Comparison of ENCODE assay signal across 1 cellular context in the genomic region with DNA sequence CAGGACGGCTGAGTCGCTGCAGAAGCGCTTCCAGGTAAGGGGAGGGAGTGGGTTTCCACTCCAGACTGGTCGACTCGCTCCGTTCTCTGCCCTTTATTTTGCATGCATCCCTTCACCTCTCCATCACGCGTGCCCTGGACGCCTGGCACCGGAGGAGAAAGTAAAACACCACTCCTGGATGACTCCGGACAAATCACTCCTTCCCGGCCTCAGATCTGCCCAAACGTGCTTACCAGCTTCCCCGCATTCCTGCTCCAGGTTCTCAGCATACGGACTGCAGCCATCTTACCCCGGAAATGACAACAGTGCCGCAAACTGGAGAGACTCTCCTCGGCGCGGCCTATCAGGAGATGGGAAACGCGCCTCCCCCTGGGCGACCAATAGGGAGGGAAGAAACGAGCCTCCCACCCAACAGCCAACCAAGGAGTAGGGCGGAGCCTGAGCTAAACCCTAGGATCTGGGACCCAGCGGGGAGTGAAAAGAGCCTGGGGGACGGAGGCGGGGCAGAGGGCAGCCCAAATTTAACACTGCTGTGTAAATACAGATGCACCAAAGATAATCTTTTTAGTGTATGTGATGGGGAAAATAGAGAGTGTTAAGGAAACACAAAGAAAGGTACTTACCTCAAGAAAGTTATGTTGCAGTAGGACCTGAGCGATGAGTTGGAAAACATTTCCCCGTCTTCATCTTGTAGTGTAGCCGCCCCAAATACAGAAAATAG.
TF ChIP-seq lines count a peak whose summit lies in the region.

A gene (minus strand): TSS at position 298 of the 721 bp plus-strand sequence. CDS start 14 bp downstream, at position 284.

TF ChIP-seq in K562, 482 proteins besides CTCF, POLR2A, EP300 and RAD21 (continued from another document and continues in another):
- TF ChIP-seq BRCA1 (IDR thresholded peaks at IDR 0.05) (no peak), BRCA1 (CRISPR knock-in tag; IDR thresholded peaks at IDR 0.05) (no peak), NONO (IDR thresholded peaks at IDR 0.05; ENCODE audit: low read depth in 2 of 2, low read length in 1 of 2) (peak in 1 of 2 experiments; percentile 53; a peak in 1 of 4 replicates), CREB1 (IDR thresholded peaks at IDR 0.05) (peak; percentile 63; the same call in 1 of the 2 replicates), CREB1 (CRISPR knock-in tag; IDR thresholded peaks at IDR 0.05) (peak; percentile 72; the same call in 1 of the 2 replicates), SP1 (CRISPR knock-in tag; IDR thresholded peaks at IDR 0.05) (peak; percentile 51), ZNF124 (CRISPR knock-in tag; IDR thresholded peaks at IDR 0.05) (no peak), ZNF384 (IDR thresholded peaks at IDR 0.05; ENCODE audit: low read depth, low read length) (no peak), TEAD4 (IDR thresholded peaks at IDR 0.05; ENCODE audit: low read length) (peak; percentile 71), TEAD4 (CRISPR knock-in tag; IDR thresholded peaks at IDR 0.05; ENCODE audit: borderline replicate concordance) (no peak), NRF1 (conservative IDR thresholded peaks at IDR 0.05 in 1 of 2, IDR thresholded peaks at IDR 0.05 in 1 of 2) (peak; percentile 57 to 69; a peak in 3 of 4 replicates), ZNF282 (CRISPR knock-in tag; IDR thresholded peaks at IDR 0.05) (no peak), ZFX (CRISPR knock-in tag; IDR thresholded peaks at IDR 0.05) (peak; percentile 47; the same call in 1 of the 2 replicates), TRIM28 (IDR thresholded peaks at IDR 0.05) (no peak), CHD1 (IDR thresholded peaks at IDR 0.05; ENCODE audit: low read length) (peak; percentile 24), MAZ (CRISPR knock-in tag; conservative IDR thresholded peaks at IDR 0.05 in 1 of 2, IDR thresholded peaks at IDR 0.05 in 1 of 2) (peak; percentile 35 to 36; a peak in 1 of 4 replicates), SUPT5H (IDR thresholded peaks at IDR 0.05) (peak; percentile 97), POU5F1 (IDR thresholded peaks at IDR 0.05; ENCODE audit: borderline replicate concordance, low read depth, low read length, partially characterized antibody) (no peak), U2AF2 (optimal IDR thresholded peaks at IDR 0.05; ENCODE audit: low read depth, low read length) (no peak), ZNF695 (CRISPR knock-in tag; IDR thresholded peaks at IDR 0.05) (no peak), ETV5 (CRISPR knock-in tag; IDR thresholded peaks at IDR 0.05; ENCODE audit: low read depth) (peak; percentile 75), SRSF1 (IDR thresholded peaks at IDR 0.05; ENCODE audit: low read depth, low read length) (no peak), FOXJ2 (tag; IDR thresholded peaks at IDR 0.05) (peak; percentile 41; the same call in 1 of the 2 replicates), CBX3 (IDR thresholded peaks at IDR 0.05; ENCODE audit: borderline replicate concordance in 1 of 2, low read length in 2 of 2) (peak in 1 of 2 experiments; percentile 31; a peak in 1 of 3 replicates), EGR1 (conservative IDR thresholded peaks at IDR 0.05) (no peak; the same call in 1 of the 2 replicates), KDM4B (IDR thresholded peaks at IDR 0.05; ENCODE audit: borderline replicate concordance in 2 of 2, low read depth in 1 of 2) (peak in 1 of 2 experiments; percentile 51; a peak in 1 of 4 replicates), ZSCAN29 (IDR thresholded peaks at IDR 0.05) (no peak), ZFPM2 (CRISPR knock-in tag; IDR thresholded peaks at IDR 0.05) (no peak), ETV1 (tag; conservative IDR thresholded peaks at IDR 0.05; ENCODE audit: low read depth) (peak; percentile 84), DPF2 (IDR thresholded peaks at IDR 0.05) (peak; percentile 73), ZEB2 (IDR thresholded peaks at IDR 0.05) (0 out of 2 replicates have a peak, but pooled peaks have one; percentile 15), MYNN (IDR thresholded peaks at IDR 0.05) (0 out of 2 replicates have a peak, but pooled peaks have one; percentile 13), MYNN (CRISPR knock-in tag; IDR thresholded peaks at IDR 0.05) (no peak)
- TF ChIP-seq, protein P1, sequence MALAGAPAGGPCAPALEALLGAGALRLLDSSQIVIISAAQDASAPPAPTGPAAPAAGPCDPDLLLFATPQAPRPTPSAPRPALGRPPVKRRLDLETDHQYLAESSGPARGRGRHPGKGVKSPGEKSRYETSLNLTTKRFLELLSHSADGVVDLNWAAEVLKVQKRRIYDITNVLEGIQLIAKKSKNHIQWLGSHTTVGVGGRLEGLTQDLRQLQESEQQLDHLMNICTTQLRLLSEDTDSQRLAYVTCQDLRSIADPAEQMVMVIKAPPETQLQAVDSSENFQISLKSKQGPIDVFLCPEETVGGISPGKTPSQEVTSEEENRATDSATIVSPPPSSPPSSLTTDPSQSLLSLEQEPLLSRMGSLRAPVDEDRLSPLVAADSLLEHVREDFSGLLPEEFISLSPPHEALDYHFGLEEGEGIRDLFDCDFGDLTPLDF (CRISPR knock-in tag; IDR thresholded peaks at IDR 0.05), result no peak
- TF ChIP-seq, protein P2, sequence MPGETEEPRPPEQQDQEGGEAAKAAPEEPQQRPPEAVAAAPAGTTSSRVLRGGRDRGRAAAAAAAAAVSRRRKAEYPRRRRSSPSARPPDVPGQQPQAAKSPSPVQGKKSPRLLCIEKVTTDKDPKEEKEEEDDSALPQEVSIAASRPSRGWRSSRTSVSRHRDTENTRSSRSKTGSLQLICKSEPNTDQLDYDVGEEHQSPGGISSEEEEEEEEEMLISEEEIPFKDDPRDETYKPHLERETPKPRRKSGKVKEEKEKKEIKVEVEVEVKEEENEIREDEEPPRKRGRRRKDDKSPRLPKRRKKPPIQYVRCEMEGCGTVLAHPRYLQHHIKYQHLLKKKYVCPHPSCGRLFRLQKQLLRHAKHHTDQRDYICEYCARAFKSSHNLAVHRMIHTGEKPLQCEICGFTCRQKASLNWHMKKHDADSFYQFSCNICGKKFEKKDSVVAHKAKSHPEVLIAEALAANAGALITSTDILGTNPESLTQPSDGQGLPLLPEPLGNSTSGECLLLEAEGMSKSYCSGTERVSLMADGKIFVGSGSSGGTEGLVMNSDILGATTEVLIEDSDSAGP (CRISPR knock-in tag; IDR thresholded peaks at IDR 0.05), result 0 out of 2 replicates have a peak, but pooled peaks have one; percentile 12
- TF ChIP-seq, protein P3, sequence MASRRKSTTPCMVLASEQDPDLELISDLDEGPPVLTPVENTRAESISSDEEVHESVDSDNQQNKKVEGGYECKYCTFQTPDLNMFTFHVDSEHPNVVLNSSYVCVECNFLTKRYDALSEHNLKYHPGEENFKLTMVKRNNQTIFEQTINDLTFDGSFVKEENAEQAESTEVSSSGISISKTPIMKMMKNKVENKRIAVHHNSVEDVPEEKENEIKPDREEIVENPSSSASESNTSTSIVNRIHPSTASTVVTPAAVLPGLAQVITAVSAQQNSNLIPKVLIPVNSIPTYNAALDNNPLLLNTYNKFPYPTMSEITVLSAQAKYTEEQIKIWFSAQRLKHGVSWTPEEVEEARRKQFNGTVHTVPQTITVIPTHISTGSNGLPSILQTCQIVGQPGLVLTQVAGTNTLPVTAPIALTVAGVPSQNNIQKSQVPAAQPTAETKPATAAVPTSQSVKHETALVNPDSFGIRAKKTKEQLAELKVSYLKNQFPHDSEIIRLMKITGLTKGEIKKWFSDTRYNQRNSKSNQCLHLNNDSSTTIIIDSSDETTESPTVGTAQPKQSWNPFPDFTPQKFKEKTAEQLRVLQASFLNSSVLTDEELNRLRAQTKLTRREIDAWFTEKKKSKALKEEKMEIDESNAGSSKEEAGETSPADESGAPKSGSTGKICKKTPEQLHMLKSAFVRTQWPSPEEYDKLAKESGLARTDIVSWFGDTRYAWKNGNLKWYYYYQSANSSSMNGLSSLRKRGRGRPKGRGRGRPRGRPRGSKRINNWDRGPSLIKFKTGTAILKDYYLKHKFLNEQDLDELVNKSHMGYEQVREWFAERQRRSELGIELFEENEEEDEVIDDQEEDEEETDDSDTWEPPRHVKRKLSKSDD (conservative IDR thresholded peaks at IDR 0.05; ENCODE audit: low read length), result no peak
- TF ChIP-seq, protein P4, sequence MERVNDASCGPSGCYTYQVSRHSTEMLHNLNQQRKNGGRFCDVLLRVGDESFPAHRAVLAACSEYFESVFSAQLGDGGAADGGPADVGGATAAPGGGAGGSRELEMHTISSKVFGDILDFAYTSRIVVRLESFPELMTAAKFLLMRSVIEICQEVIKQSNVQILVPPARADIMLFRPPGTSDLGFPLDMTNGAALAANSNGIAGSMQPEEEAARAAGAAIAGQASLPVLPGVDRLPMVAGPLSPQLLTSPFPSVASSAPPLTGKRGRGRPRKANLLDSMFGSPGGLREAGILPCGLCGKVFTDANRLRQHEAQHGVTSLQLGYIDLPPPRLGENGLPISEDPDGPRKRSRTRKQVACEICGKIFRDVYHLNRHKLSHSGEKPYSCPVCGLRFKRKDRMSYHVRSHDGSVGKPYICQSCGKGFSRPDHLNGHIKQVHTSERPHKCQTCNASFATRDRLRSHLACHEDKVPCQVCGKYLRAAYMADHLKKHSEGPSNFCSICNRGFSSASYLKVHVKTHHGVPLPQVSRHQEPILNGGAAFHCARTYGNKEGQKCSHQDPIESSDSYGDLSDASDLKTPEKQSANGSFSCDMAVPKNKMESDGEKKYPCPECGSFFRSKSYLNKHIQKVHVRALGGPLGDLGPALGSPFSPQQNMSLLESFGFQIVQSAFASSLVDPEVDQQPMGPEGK (CRISPR knock-in tag; IDR thresholded peaks at IDR 0.05; ENCODE audit: borderline replicate concordance), result no peak
- TF ChIP-seq, protein P5, sequence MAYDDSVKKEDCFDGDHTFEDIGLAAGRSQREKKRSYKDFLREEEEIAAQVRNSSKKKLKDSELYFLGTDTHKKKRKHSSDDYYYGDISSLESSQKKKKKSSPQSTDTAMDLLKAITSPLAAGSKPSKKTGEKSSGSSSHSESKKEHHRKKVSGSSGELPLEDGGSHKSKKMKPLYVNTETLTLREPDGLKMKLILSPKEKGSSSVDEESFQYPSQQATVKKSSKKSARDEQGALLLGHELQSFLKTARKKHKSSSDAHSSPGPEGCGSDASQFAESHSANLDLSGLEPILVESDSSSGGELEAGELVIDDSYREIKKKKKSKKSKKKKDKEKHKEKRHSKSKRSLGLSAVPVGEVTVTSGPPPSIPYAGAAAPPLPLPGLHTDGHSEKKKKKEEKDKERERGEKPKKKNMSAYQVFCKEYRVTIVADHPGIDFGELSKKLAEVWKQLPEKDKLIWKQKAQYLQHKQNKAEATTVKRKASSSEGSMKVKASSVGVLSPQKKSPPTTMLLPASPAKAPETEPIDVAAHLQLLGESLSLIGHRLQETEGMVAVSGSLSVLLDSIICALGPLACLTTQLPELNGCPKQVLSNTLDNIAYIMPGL (CRISPR knock-in tag; IDR thresholded peaks at IDR 0.05), result no peak
- TF ChIP-seq, protein P6, sequence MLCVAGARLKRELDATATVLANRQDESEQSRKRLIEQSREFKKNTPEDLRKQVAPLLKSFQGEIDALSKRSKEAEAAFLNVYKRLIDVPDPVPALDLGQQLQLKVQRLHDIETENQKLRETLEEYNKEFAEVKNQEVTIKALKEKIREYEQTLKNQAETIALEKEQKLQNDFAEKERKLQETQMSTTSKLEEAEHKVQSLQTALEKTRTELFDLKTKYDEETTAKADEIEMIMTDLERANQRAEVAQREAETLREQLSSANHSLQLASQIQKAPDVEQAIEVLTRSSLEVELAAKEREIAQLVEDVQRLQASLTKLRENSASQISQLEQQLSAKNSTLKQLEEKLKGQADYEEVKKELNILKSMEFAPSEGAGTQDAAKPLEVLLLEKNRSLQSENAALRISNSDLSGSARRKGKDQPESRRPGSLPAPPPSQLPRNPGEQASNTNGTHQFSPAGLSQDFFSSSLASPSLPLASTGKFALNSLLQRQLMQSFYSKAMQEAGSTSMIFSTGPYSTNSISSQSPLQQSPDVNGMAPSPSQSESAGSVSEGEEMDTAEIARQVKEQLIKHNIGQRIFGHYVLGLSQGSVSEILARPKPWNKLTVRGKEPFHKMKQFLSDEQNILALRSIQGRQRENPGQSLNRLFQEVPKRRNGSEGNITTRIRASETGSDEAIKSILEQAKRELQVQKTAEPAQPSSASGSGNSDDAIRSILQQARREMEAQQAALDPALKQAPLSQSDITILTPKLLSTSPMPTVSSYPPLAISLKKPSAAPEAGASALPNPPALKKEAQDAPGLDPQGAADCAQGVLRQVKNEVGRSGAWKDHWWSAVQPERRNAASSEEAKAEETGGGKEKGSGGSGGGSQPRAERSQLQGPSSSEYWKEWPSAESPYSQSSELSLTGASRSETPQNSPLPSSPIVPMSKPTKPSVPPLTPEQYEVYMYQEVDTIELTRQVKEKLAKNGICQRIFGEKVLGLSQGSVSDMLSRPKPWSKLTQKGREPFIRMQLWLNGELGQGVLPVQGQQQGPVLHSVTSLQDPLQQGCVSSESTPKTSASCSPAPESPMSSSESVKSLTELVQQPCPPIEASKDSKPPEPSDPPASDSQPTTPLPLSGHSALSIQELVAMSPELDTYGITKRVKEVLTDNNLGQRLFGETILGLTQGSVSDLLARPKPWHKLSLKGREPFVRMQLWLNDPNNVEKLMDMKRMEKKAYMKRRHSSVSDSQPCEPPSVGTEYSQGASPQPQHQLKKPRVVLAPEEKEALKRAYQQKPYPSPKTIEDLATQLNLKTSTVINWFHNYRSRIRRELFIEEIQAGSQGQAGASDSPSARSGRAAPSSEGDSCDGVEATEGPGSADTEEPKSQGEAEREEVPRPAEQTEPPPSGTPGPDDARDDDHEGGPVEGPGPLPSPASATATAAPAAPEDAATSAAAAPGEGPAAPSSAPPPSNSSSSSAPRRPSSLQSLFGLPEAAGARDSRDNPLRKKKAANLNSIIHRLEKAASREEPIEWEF (CRISPR knock-in tag; IDR thresholded peaks at IDR 0.05), result no peak
- TF ChIP-seq, protein P7, sequence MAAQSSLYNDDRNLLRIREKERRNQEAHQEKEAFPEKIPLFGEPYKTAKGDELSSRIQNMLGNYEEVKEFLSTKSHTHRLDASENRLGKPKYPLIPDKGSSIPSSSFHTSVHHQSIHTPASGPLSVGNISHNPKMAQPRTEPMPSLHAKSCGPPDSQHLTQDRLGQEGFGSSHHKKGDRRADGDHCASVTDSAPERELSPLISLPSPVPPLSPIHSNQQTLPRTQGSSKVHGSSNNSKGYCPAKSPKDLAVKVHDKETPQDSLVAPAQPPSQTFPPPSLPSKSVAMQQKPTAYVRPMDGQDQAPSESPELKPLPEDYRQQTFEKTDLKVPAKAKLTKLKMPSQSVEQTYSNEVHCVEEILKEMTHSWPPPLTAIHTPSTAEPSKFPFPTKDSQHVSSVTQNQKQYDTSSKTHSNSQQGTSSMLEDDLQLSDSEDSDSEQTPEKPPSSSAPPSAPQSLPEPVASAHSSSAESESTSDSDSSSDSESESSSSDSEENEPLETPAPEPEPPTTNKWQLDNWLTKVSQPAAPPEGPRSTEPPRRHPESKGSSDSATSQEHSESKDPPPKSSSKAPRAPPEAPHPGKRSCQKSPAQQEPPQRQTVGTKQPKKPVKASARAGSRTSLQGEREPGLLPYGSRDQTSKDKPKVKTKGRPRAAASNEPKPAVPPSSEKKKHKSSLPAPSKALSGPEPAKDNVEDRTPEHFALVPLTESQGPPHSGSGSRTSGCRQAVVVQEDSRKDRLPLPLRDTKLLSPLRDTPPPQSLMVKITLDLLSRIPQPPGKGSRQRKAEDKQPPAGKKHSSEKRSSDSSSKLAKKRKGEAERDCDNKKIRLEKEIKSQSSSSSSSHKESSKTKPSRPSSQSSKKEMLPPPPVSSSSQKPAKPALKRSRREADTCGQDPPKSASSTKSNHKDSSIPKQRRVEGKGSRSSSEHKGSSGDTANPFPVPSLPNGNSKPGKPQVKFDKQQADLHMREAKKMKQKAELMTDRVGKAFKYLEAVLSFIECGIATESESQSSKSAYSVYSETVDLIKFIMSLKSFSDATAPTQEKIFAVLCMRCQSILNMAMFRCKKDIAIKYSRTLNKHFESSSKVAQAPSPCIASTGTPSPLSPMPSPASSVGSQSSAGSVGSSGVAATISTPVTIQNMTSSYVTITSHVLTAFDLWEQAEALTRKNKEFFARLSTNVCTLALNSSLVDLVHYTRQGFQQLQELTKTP (IDR thresholded peaks at IDR 0.05; ENCODE audit: low read depth in 1 of 2, partially characterized antibody in 2 of 2), result peak in 1 of 2 experiments; percentile 92
